In genomic region chr21:15199414-15199813, GRCh38 we compare ENCODE assay signal across 1 cellular context.
TF ChIP-seq lines count a peak whose summit lies in the region.

No MANE protein-coding gene starts in this region.

TF ChIP-seq in GM23338, 12 proteins besides CTCF, POLR2A, EP300 and RAD21:
- TF ChIP-seq JUNB (IDR thresholded peaks at IDR 0.05; ENCODE audit: unreplicated experiment) (no peak), STAT1 (IDR thresholded peaks at IDR 0.05; ENCODE audit: unreplicated experiment) (no peak), POLR2AphosphoS5 (IDR thresholded peaks at IDR 0.05; ENCODE audit: low read depth) (no peak)
- TF ChIP-seq, protein P1, sequence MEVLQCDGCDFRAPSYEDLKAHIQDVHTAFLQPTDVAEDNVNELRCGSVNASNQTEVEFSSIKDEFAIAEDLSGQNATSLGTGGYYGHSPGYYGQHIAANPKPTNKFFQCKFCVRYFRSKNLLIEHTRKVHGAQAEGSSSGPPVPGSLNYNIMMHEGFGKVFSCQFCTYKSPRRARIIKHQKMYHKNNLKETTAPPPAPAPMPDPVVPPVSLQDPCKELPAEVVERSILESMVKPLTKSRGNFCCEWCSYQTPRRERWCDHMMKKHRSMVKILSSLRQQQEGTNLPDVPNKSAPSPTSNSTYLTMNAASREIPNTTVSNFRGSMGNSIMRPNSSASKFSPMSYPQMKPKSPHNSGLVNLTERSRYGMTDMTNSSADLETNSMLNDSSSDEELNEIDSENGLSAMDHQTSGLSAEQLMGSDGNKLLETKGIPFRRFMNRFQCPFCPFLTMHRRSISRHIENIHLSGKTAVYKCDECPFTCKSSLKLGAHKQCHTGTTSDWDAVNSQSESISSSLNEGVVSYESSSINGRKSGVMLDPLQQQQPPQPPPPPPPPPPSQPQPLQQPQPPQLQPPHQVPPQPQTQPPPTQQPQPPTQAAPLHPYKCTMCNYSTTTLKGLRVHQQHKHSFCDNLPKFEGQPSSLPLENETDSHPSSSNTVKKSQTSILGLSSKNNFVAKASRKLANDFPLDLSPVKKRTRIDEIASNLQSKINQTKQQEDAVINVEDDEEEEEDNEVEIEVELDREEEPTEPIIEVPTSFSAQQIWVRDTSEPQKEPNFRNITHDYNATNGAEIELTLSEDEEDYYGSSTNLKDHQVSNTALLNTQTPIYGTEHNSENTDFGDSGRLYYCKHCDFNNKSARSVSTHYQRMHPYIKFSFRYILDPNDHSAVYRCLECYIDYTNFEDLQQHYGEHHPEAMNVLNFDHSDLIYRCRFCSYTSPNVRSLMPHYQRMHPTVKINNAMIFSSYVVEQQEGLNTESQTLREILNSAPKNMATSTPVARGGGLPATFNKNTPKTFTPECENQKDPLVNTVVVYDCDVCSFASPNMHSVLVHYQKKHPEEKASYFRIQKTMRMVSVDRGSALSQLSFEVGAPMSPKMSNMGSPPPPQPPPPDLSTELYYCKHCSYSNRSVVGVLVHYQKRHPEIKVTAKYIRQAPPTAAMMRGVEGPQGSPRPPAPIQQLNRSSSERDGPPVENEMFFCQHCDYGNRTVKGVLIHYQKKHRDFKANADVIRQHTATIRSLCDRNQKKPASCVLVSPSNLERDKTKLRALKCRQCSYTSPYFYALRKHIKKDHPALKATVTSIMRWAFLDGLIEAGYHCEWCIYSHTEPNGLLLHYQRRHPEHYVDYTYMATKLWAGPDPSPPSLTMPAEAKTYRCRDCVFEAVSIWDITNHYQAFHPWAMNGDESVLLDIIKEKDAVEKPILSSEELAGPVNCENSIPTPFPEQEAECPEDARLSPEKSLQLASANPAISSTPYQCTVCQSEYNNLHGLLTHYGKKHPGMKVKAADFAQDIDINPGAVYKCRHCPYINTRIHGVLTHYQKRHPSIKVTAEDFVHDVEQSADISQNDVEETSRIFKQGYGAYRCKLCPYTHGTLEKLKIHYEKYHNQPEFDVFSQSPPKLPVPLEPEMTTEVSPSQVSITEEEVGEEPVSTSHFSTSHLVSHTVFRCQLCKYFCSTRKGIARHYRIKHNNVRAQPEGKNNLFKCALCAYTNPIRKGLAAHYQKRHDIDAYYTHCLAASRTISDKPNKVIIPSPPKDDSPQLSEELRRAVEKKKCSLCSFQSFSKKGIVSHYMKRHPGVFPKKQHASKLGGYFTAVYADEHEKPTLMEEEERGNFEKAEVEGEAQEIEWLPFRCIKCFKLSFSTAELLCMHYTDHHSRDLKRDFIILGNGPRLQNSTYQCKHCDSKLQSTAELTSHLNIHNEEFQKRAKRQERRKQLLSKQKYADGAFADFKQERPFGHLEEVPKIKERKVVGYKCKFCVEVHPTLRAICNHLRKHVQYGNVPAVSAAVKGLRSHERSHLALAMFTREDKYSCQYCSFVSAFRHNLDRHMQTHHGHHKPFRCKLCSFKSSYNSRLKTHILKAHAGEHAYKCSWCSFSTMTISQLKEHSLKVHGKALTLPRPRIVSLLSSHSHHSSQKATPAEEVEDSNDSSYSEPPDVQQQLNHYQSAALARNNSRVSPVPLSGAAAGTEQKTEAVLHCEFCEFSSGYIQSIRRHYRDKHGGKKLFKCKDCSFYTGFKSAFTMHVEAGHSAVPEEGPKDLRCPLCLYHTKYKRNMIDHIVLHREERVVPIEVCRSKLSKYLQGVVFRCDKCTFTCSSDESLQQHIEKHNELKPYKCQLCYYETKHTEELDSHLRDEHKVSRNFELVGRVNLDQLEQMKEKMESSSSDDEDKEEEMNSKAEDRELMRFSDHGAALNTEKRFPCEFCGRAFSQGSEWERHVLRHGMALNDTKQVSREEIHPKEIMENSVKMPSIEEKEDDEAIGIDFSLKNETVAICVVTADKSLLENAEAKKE (CRISPR knock-in tag; IDR thresholded peaks at IDR 0.05), result no peak
- TF ChIP-seq, protein P2, sequence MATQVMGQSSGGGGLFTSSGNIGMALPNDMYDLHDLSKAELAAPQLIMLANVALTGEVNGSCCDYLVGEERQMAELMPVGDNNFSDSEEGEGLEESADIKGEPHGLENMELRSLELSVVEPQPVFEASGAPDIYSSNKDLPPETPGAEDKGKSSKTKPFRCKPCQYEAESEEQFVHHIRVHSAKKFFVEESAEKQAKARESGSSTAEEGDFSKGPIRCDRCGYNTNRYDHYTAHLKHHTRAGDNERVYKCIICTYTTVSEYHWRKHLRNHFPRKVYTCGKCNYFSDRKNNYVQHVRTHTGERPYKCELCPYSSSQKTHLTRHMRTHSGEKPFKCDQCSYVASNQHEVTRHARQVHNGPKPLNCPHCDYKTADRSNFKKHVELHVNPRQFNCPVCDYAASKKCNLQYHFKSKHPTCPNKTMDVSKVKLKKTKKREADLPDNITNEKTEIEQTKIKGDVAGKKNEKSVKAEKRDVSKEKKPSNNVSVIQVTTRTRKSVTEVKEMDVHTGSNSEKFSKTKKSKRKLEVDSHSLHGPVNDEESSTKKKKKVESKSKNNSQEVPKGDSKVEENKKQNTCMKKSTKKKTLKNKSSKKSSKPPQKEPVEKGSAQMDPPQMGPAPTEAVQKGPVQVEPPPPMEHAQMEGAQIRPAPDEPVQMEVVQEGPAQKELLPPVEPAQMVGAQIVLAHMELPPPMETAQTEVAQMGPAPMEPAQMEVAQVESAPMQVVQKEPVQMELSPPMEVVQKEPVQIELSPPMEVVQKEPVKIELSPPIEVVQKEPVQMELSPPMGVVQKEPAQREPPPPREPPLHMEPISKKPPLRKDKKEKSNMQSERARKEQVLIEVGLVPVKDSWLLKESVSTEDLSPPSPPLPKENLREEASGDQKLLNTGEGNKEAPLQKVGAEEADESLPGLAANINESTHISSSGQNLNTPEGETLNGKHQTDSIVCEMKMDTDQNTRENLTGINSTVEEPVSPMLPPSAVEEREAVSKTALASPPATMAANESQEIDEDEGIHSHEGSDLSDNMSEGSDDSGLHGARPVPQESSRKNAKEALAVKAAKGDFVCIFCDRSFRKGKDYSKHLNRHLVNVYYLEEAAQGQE (IDR thresholded peaks at IDR 0.05; ENCODE audit: unreplicated experiment), result no peak
